ENCODE assay signal across 9 cellular contexts in genomic region chr1:224245188-224245587, GRCh38.
A peak's percentile ranks its signal among the peaks of the same experiment; 100 is the strongest.
DNase-seq lines count a peak whose midpoint lies in the region; TF ChIP-seq lines count a peak whose summit lies in the region.
"Had no signal": no experiment of that assay in that cellular context is flagged by ENCODE, and none has a peak within 500 bp of the region (broad histone marks: within the 10 kb centered on the region; RNA-seq: fewer than 3 reads in every experiment).

No MANE protein-coding gene starts in this region.

- H3K27ac ChIP-seq in KOPT-K1 (ENCODE audit: low read depth, low read length, poor library complexity, severe bottlenecking), result peak overlapping the region; percentile 55
- H3K27ac ChIP-seq in tibial nerve, result peak overlapping the region in 3 of 4 donors; percentile 41 to 53 (median 49)

- H3K9me3 ChIP-seq in KOPT-K1 (ENCODE audit: insufficient read depth, low read length, poor library complexity, severe bottlenecking), result no peaks in the 10 kb centered on the region
- H3K9me3 ChIP-seq in tibial nerve, result no peaks in the 10 kb centered on the region

- WGBS in tibial nerve, 2 donors, result 24 to 45% methylated on average over 1 of the region's 1 CpG

- TF ChIP-seq POLR2A in tibial nerve (IDR thresholded peaks at IDR 0.05), result no peak

- no peaks in the 10 kb centered on the region for H3K27me3 ChIP-seq in tibial nerve
- H3K27me3 ChIP-seq: dorsolateral prefrontal cortex had no signal

- TF ChIP-seq EP300 in tibial nerve (IDR thresholded peaks at IDR 0.05), result peak; percentile 40 to 87

- H3K36me3 ChIP-seq in KOPT-K1 (ENCODE audit: insufficient read depth, low read length) (peaks cover 60% of the 10 kb centered on the region), tibial nerve (peaks cover 0 to 70% (median 6%) of the 10 kb centered on the region in 3 donors)

- H3K4me1 ChIP-seq in tibial nerve, result peaks cover 0 to 6% (median 0%) of the 10 kb centered on the region in 4 donors

- H3K4me3 ChIP-seq in GM12865 (ENCODE audit: low read depth, low read length) (no peak overlapping the region), tibial nerve (no peak overlapping the region)
- H3K4me3 ChIP-seq: dorsolateral prefrontal cortex had no signal

- TF ChIP-seq CTCF in GM12865 (IDR thresholded peaks at IDR 0.05; ENCODE audit: insufficient read depth, low read depth, low read length, missing control alignments) (no peak), tibial nerve (IDR thresholded peaks at IDR 0.05) (no peak)

- peak; percentile 47 for DNase-seq in GM12865 (ENCODE audit: low read depth)
- peak; percentile 49 for DNase-seq in activated CD8-positive, alpha-beta memory T cell treated with anti-CD3 and anti-CD28 coated beads, Interleukin-2, amount 50 U/mL, for 48 hours
- peak; percentile 78 for DNase-seq in iris pigment epithelial cell (ENCODE audit: low read depth)
- peak in 1 of 2 donors; percentile 44 for DNase-seq in tibial nerve (ENCODE audit: low spot score in 2 of 2)
- no peak for DNase-seq in RKO (ENCODE audit: low spot score)
- no peak for DNase-seq in DMS79 (lab: John Stamatoyannopoulos, UW)
- no peak for DNase-seq in activated CD4-positive, CD25-positive, alpha-beta regulatory T cell (lab: John Stamatoyannopoulos, UW)

Comparison
In these comparisons a context has a peak if more than half of its experiments do, and no peak if none do; other contexts are left out.
1. DNase-seq: peak in GM12865 (single experiment), activated CD8-positive, alpha-beta memory T cell treated with anti-CD3 and anti-CD28 coated beads, Interleukin-2, amount 50 U/mL, for 48 hours (single experiment) and iris pigment epithelial cell (single experiment); none in RKO (single experiment), DMS79 (single experiment) and activated CD4-positive, CD25-positive, alpha-beta regulatory T cell (0 of 4).